In the genomic region with DNA sequence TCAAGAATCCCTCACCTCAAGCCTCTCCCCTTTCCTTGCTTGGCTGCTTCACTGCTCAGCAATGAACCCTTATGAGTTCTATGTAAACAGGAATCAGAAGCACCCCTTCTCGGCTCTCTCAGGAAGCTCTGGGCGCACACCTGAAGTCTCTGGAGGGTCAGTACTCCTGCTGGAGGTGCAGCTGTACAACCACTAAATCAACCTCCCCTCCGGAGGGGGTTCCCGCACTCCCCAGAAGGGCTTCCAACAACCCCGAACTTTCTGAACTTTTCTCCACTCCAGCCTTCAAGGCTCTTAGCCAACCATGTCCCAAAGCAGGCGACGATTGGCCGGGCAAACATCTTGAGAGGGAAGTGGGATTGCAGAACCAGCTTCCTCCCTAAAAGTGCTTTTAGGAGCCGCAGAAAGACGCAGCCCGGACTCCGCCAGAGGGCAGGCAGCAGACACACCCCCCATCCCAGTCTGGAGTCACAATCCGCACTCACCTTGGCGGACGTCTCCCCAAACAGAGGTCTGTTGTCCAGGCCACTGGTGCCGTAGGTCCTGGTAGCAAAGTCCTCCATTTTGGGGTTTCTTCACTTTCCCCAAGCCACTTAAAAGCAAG, we compare ENCODE assay signal across 8 cellular contexts. TPM values are rescaled to one million over a fixed set of nuclear protein-coding genes. Genes with fewer than 3 reads are reported as not detected.
DNase-seq lines count a peak whose midpoint lies in the region; ATAC-seq, FAIRE-seq and TF ChIP-seq lines count a peak whose summit lies in the region.

No MANE protein-coding gene starts in this region.

- no peak for TF ChIP-seq CTCF in GM12865 (IDR thresholded peaks at IDR 0.05; ENCODE audit: insufficient read depth, low read depth, low read length, missing control alignments)
- no peak for TF ChIP-seq CTCF in Peyer's patch (IDR thresholded peaks at IDR 0.05)
- TF ChIP-seq CTCF in astrocyte of the cerebellum (IDR thresholded peaks at IDR 0.05; ENCODE audit: low read depth, low read length, missing control alignments): no peak
- peak; percentile 5 for TF ChIP-seq CTCF in hepatocyte (IDR thresholded peaks at IDR 0.05; ENCODE audit: poor library complexity)
- TF ChIP-seq CTCF in D721Med (IDR thresholded peaks at IDR 0.05; ENCODE audit: insufficient read depth, missing control alignments): no peak

- H3K4me3 ChIP-seq in GM12865 (ENCODE audit: low read depth, low read length) (peak overlapping the region; percentile 91), Peyer's patch (peak overlapping the region; percentile 75 to 98 (median 82)), astrocyte of the cerebellum (ENCODE audit: low read depth, low read length) (peak overlapping the region; percentile 92), hepatocyte (peak overlapping the region; percentile 98)

- H3K9me2 ChIP-seq in hepatocyte (replicated peaks; ENCODE audit: insufficient read depth): no peaks in the 10 kb centered on the region

- DNase-seq in GM12865 (ENCODE audit: low read depth) (peak; percentile 83), Peyer's patch (peak in 2 of 3 donors; percentile 74 to 82), astrocyte of the cerebellum (ENCODE audit: low read depth) (no peak), hepatocyte (ENCODE audit: low spot score) (peak; percentile 48), putamen (ENCODE audit: low spot score) (peak; percentile 29), KG1 (lab: John Stamatoyannopoulos, UW) (no peak), D721Med (ENCODE audit: insufficient read length, low spot score) (no peak)

- H3K4me1 ChIP-seq in Peyer's patch (peaks cover 0 to 31% (median 8%) of the 10 kb centered on the region in 4 donors), hepatocyte (ENCODE audit: insufficient read depth) (peaks cover 16% of the 10 kb centered on the region)

- peak overlapping the region; percentile 81 for H3K4me2 ChIP-seq in hepatocyte

- H4K20me1 ChIP-seq in hepatocyte (ENCODE audit: insufficient read depth, poor library complexity, severe bottlenecking): no peaks in the 10 kb centered on the region

- WGBS in hepatocyte (ENCODE audit: low lambda C conversion rate, missing lambda C conversion rate): 4% methylated on average over 16 of the region's 16 CpGs

- H3K27ac ChIP-seq in Peyer's patch: peak overlapping the region; percentile 73 to 96 (median 85)
- H3K27ac ChIP-seq in hepatocyte: peak overlapping the region; percentile 84

- in situ Hi-C loops in astrocyte of the cerebellum (cut with HindIII; ENCODE audit: low sequenced_read_pairs): no loop called here

- H2AFZ ChIP-seq in hepatocyte: peak overlapping the region; percentile 99

- TF ChIP-seq POLR2A in Peyer's patch (IDR thresholded peaks at IDR 0.05): no peak

- FAIRE-seq in D721Med (lab: Jason Lieb, UNC): no peak

- peaks cover 44% of the 10 kb centered on the region for H3K79me2 ChIP-seq in hepatocyte

- H3K36me3 ChIP-seq in Peyer's patch (no peaks in the 10 kb centered on the region), hepatocyte (replicated peaks; ENCODE audit: insufficient read depth, low read depth) (no peaks in the 10 kb centered on the region)

- H3K27me3 ChIP-seq in Peyer's patch (no peaks in the 10 kb centered on the region), hepatocyte (peaks cover 22% of the 10 kb centered on the region)

- H3K9me3 ChIP-seq in Peyer's patch: no peaks in the 10 kb centered on the region
- H3K9me3 ChIP-seq in hepatocyte (ENCODE audit: low read depth): no peaks in the 10 kb centered on the region

- ATAC-seq in HG02759 (IDR thresholded peaks at IDR 0.05; ENCODE audit: unreplicated experiment): peak; percentile 5

RNA-seq across cellular contexts. Expression of gene TMEM243, which starts 0.5 kb away (rescaled TPM):
- total RNA-seq in Peyer's patch (10 to 100 TPM; 29.0 to 88.3 (median 43.6) TPM), hepatocyte (38.1 and 47.7 TPM in 2 replicates)
- polyA plus RNA-seq in hepatocyte: 49.4 and 53.0 TPM in 2 replicates

Comparison
In these comparisons a context has a peak if more than half of its experiments do, and no peak if none do; other contexts are left out.
1. DNase-seq: peak in GM12865 (single experiment), Peyer's patch (2 of 3), hepatocyte (single experiment) and putamen (single experiment); none in astrocyte of the cerebellum (single experiment), KG1 (single experiment) and D721Med (single experiment).
2. Peak in every context shown above with its lines, with median percentiles within 50 percentile points of each other: H3K4me3 ChIP-seq.